Comparison of ENCODE assay signal across 21 cellular contexts in the genomic region with DNA sequence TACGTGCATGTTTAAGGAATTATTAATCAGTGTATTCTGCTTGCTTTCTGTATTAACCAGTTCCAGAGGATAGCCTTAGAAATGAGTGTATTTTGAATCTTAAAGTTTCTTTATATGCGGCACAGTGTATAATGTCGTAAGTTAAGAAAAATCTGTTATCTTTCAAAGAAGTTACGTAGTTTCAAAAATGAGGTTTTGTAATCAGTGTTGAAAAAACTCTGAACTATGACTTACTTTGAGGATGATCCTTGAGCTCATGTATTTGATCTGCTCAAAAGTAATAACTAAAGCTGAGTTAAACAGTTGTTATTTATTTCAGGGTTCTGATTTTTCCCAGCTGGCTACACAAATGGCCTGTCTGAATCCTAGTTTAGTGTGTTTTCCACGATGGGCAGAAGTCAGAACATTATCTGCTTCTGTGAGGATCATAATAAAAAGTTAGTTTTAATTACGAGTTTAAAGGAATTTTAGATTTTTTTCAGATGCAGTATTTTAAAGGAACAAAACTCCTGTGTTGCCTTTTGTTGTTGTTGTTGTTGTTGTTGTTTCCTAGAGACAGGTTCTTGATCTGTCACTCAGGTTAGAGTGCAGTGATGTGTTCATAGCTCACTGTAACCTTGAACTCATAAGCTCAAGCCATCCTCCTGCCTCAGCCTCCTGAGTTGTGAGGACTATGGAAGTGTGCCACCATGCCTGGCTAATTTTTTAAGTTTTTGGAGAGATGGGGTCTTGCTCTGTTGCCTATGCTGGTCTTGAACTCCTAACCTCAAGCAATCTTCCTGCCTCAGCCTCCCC.
"Had no signal": no experiment of that assay in that cellular context is flagged by ENCODE, and none has a peak within 500 bp of the region (broad histone marks: within the 10 kb centered on the region; RNA-seq: fewer than 3 reads in every experiment).

No MANE protein-coding gene starts in this region.

- FAIRE-seq: small intestine had no signal

- H3K4me2 ChIP-seq: SK-N-SH had no signal

- H3K9me3 Mint-ChIP-seq: activated naive CD4-positive, alpha-beta T cell treated with anti-CD3 and anti-CD28 coated beads, Interleukin-2, amount 10 ng/mL, durations not matched to agents 7 days and 5 days; activated T-cell treated with anti-CD3 and anti-CD28 coated beads, Interleukin-2, amount 50 U/mL, for 4 hours; endodermal cell; naive thymus-derived CD8-positive, alpha-beta T cell; stimulated activated naive CD8-positive, alpha-beta T cell treated with anti-CD3 and anti-CD28 coated beads, Interleukin-15, amount 100 ng/mL, for 72 hours; T-helper 2 cell treated with Interferon-gamma antibody and Interleukin-4, amounts not matched to agents 5 μg/mL and 100 μg/mL, for 36 hours; type B pancreatic cell had no signal

- H3K4me1 ChIP-seq: psoas muscle had no signal

- H3K9ac ChIP-seq: SK-N-SH had no signal

- H3K36me3 ChIP-seq: ovary had no signal

- H3K4me3 ChIP-seq: gastroesophageal sphincter, heart left ventricle, ovary, psoas muscle had no signal

- H3K27me3 ChIP-seq: gastroesophageal sphincter, heart left ventricle, ovary had no signal

- H3K9me3 ChIP-seq: gastroesophageal sphincter, heart left ventricle, ovary, psoas muscle, SK-N-SH had no signal

- H3K27ac ChIP-seq: gastroesophageal sphincter, heart left ventricle, ovary, psoas muscle had no signal

- H3K4me1 Mint-ChIP-seq: activated naive CD4-positive, alpha-beta T cell treated with anti-CD3 and anti-CD28 coated beads, Interleukin-2, amount 10 ng/mL, durations not matched to agents 7 days and 5 days had no signal

- DNase-seq: activated CD4-positive, alpha-beta T cell treated with anti-CD3 and anti-CD28 coated beads, Interleukin-2, amount 10 ng/mL, durations not matched to agents 24 days and 14 days; activated CD4-positive, CD25-positive, alpha-beta regulatory T cell; activated CD8-positive, alpha-beta memory T cell treated with anti-CD3 and anti-CD28 coated beads, Interleukin-2, amount 50 U/mL, for 4 hours; activated naive CD4-positive, alpha-beta T cell treated with anti-CD3 and anti-CD28 coated beads, Interleukin-2, amount 10 ng/mL, durations not matched to agents 7 days and 5 days; activated T-cell treated with anti-CD3 and anti-CD28 coated beads, Interleukin-2, amount 50 U/mL, for 4 hours; caudate nucleus; endodermal cell; erythroblast; heart left ventricle; left ventricle myocardium superior; naive thymus-derived CD8-positive, alpha-beta T cell; ovary; psoas muscle; right cardiac atrium; SK-N-SH; small intestine; stimulated activated CD4-positive, alpha-beta T cell treated with anti-CD3 and anti-CD28 coated beads, Interleukin-4, amount 100 ng/mL, for 1 hour; stimulated activated naive CD8-positive, alpha-beta T cell treated with anti-CD3 and anti-CD28 coated beads, Interleukin-15, amount 100 ng/mL, for 72 hours had no signal

- H3K27ac Mint-ChIP-seq: activated CD4-positive, alpha-beta T cell treated with anti-CD3 and anti-CD28 coated beads, Interleukin-2, amount 10 ng/mL, durations not matched to agents 24 days and 14 days; naive thymus-derived CD8-positive, alpha-beta T cell; stimulated activated naive CD8-positive, alpha-beta T cell treated with anti-CD3 and anti-CD28 coated beads, Interleukin-15, amount 100 ng/mL, for 72 hours; T-helper 2 cell treated with Interferon-gamma antibody and Interleukin-4, amounts not matched to agents 5 μg/mL and 100 μg/mL, for 36 hours; type B pancreatic cell had no signal

- H3K27me3 Mint-ChIP-seq: activated CD4-positive, alpha-beta T cell treated with anti-CD3 and anti-CD28 coated beads, Interleukin-2, amount 10 ng/mL, durations not matched to agents 24 days and 14 days; activated naive CD4-positive, alpha-beta T cell treated with anti-CD3 and anti-CD28 coated beads, Interleukin-2, amount 10 ng/mL, durations not matched to agents 7 days and 5 days; naive thymus-derived CD8-positive, alpha-beta T cell; stimulated activated naive CD8-positive, alpha-beta T cell treated with anti-CD3 and anti-CD28 coated beads, Interleukin-15, amount 100 ng/mL, for 72 hours; type B pancreatic cell had no signal

- H3K4me3 Mint-ChIP-seq: activated CD4-positive, alpha-beta T cell treated with anti-CD3 and anti-CD28 coated beads, Interleukin-2, amount 10 ng/mL, durations not matched to agents 24 days and 14 days; activated naive CD4-positive, alpha-beta T cell treated with anti-CD3 and anti-CD28 coated beads, Interleukin-2, amount 10 ng/mL, durations not matched to agents 7 days and 5 days; activated T-cell treated with anti-CD3 and anti-CD28 coated beads, Interleukin-2, amount 50 U/mL, for 4 hours; endodermal cell; naive thymus-derived CD8-positive, alpha-beta T cell; stimulated activated naive CD8-positive, alpha-beta T cell treated with anti-CD3 and anti-CD28 coated beads, Interleukin-15, amount 100 ng/mL, for 72 hours; T-helper 2 cell treated with Interferon-gamma antibody and Interleukin-4, amounts not matched to agents 5 μg/mL and 100 μg/mL, for 36 hours; type B pancreatic cell had no signal
